1 cellular context compared by ENCODE assay signal in the genomic region with DNA sequence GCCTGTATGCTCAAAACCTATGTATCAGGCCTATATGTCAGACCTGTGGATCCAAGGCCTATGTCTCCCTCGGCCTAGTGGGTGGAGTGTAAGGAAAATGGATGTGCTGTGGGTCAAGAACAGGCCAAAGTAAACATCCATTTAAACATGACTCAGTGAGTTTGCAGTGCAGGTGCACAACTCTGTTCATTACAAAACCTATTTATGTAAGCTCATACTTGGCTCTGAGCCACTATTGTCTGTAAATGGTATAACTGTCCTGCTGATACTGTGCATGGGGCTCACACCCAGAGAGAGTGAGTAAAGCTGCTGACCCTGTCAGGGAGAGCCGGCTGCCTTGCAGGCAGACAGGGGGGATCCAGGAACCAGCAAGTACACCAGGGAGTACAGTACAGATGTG.
TF ChIP-seq lines count a peak whose summit lies in the region.

No MANE protein-coding gene starts in this region.

TF ChIP-seq in WTC11, 78 proteins besides CTCF, POLR2A, EP300 and RAD21 (continued from another document):
- TF ChIP-seq, protein P1, sequence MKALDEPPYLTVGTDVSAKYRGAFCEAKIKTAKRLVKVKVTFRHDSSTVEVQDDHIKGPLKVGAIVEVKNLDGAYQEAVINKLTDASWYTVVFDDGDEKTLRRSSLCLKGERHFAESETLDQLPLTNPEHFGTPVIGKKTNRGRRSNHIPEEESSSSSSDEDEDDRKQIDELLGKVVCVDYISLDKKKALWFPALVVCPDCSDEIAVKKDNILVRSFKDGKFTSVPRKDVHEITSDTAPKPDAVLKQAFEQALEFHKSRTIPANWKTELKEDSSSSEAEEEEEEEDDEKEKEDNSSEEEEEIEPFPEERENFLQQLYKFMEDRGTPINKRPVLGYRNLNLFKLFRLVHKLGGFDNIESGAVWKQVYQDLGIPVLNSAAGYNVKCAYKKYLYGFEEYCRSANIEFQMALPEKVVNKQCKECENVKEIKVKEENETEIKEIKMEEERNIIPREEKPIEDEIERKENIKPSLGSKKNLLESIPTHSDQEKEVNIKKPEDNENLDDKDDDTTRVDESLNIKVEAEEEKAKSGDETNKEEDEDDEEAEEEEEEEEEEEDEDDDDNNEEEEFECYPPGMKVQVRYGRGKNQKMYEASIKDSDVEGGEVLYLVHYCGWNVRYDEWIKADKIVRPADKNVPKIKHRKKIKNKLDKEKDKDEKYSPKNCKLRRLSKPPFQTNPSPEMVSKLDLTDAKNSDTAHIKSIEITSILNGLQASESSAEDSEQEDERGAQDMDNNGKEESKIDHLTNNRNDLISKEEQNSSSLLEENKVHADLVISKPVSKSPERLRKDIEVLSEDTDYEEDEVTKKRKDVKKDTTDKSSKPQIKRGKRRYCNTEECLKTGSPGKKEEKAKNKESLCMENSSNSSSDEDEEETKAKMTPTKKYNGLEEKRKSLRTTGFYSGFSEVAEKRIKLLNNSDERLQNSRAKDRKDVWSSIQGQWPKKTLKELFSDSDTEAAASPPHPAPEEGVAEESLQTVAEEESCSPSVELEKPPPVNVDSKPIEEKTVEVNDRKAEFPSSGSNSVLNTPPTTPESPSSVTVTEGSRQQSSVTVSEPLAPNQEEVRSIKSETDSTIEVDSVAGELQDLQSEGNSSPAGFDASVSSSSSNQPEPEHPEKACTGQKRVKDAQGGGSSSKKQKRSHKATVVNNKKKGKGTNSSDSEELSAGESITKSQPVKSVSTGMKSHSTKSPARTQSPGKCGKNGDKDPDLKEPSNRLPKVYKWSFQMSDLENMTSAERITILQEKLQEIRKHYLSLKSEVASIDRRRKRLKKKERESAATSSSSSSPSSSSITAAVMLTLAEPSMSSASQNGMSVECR (CRISPR knock-in tag; IDR thresholded peaks at IDR 0.05; ENCODE audit: borderline replicate concordance): no peak
- TF ChIP-seq FOXJ3 (CRISPR knock-in tag; IDR thresholded peaks at IDR 0.05; ENCODE audit: borderline replicate concordance) (no peak), RORB (CRISPR knock-in tag; IDR thresholded peaks at IDR 0.05) (no peak), TEAD1 (CRISPR knock-in tag; IDR thresholded peaks at IDR 0.05) (no peak)
- TF ChIP-seq, protein P2, sequence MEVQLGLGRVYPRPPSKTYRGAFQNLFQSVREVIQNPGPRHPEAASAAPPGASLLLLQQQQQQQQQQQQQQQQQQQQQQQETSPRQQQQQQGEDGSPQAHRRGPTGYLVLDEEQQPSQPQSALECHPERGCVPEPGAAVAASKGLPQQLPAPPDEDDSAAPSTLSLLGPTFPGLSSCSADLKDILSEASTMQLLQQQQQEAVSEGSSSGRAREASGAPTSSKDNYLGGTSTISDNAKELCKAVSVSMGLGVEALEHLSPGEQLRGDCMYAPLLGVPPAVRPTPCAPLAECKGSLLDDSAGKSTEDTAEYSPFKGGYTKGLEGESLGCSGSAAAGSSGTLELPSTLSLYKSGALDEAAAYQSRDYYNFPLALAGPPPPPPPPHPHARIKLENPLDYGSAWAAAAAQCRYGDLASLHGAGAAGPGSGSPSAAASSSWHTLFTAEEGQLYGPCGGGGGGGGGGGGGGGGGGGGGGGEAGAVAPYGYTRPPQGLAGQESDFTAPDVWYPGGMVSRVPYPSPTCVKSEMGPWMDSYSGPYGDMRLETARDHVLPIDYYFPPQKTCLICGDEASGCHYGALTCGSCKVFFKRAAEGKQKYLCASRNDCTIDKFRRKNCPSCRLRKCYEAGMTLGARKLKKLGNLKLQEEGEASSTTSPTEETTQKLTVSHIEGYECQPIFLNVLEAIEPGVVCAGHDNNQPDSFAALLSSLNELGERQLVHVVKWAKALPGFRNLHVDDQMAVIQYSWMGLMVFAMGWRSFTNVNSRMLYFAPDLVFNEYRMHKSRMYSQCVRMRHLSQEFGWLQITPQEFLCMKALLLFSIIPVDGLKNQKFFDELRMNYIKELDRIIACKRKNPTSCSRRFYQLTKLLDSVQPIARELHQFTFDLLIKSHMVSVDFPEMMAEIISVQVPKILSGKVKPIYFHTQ (CRISPR knock-in tag; IDR thresholded peaks at IDR 0.05): no peak
